Comparison of ENCODE assay signal across 15 cellular contexts in genomic region chr9:85224729-85225128, GRCh38.
DNase-seq lines count a peak whose midpoint lies in the region; FAIRE-seq and TF ChIP-seq lines count a peak whose summit lies in the region.
"Had no signal": no experiment of that assay in that cellular context is flagged by ENCODE, and none has a peak within 500 bp of the region (broad histone marks: within the 10 kb centered on the region; RNA-seq: fewer than 3 reads in every experiment).

No MANE protein-coding gene starts in this region.

- no peaks in the 10 kb centered on the region for H3K27me3 Mint-ChIP-seq in endothelial cell (ENCODE audit: unreplicated experiment)
- H3K27me3 Mint-ChIP-seq: activated B cell treated with CpG ODN at 0.5 μM for 24 hours, memory B cell had no signal

- H3K27me3 ChIP-seq in BJ (ENCODE audit: control insufficient read depth, insufficient read depth, low read length) (no peaks in the 10 kb centered on the region), H7 (ENCODE audit: control insufficient read depth, insufficient read depth, low read length) (no peaks in the 10 kb centered on the region)
- H3K27me3 ChIP-seq: ovary had no signal

- H3K4me1 Mint-ChIP-seq in endothelial cell (ENCODE audit: unreplicated experiment) = no peaks in the 10 kb centered on the region
- H3K4me1 Mint-ChIP-seq: activated B cell treated with CpG ODN at 0.5 μM for 24 hours; memory B cell; stimulated activated effector memory CD8-positive, alpha-beta T cell treated with anti-CD3 and anti-CD28 coated beads, Interleukin-12 subunit alpha, Interleukin-12 subunit beta, amount 100 ng/mL, for 72 hours had no signal

- H3K27ac Mint-ChIP-seq in endothelial cell (ENCODE audit: unreplicated experiment) = no peak overlapping the region
- H3K27ac Mint-ChIP-seq: activated B cell treated with CpG ODN at 0.5 μM for 24 hours; memory B cell; stimulated activated effector memory CD8-positive, alpha-beta T cell treated with anti-CD3 and anti-CD28 coated beads, Interleukin-12 subunit alpha, Interleukin-12 subunit beta, amount 100 ng/mL, for 72 hours had no signal

- H3K36me3 Mint-ChIP-seq in endothelial cell (ENCODE audit: low read depth, unreplicated experiment) = no peaks in the 10 kb centered on the region
- H3K36me3 Mint-ChIP-seq: memory B cell; stimulated activated effector memory CD8-positive, alpha-beta T cell treated with anti-CD3 and anti-CD28 coated beads, Interleukin-12 subunit alpha, Interleukin-12 subunit beta, amount 100 ng/mL, for 72 hours had no signal

- no peaks in the 10 kb centered on the region for H3K9me3 Mint-ChIP-seq in endothelial cell (ENCODE audit: unreplicated experiment)
- H3K9me3 Mint-ChIP-seq: activated B cell treated with CpG ODN at 0.5 μM for 24 hours; memory B cell; stimulated activated effector memory CD8-positive, alpha-beta T cell treated with anti-CD3 and anti-CD28 coated beads, Interleukin-12 subunit alpha, Interleukin-12 subunit beta, amount 100 ng/mL, for 72 hours had no signal

- POLR2A ChIA-PET in BJ (lab: Charles Lee) = no interaction called here

- H3K4me3 ChIP-seq in BJ (ENCODE audit: low read depth, low read length) = no peak overlapping the region
- H3K4me3 ChIP-seq in epithelial cell of proximal tubule (ENCODE audit: low read depth, low read length) = no peak overlapping the region
- H3K4me3 ChIP-seq in H7 (ENCODE audit: insufficient read depth, low read depth, low read length) = no peak overlapping the region
- H3K4me3 ChIP-seq: ovary had no signal

- CTCF ChIA-PET in BJ (lab: Yijun Ruan, JAX) = no interaction called here

- H3K4me3 Mint-ChIP-seq in endothelial cell (ENCODE audit: unreplicated experiment) = no peak overlapping the region
- H3K4me3 Mint-ChIP-seq: activated B cell treated with CpG ODN at 0.5 μM for 24 hours; memory B cell; stimulated activated effector memory CD8-positive, alpha-beta T cell treated with anti-CD3 and anti-CD28 coated beads, Interleukin-12 subunit alpha, Interleukin-12 subunit beta, amount 100 ng/mL, for 72 hours had no signal

- DNase-seq in BJ (ENCODE audit: low read depth) = peak; percentile 58
- DNase-seq in RCC 7860 (ENCODE audit: low spot score) = peak; percentile 50
- DNase-seq in epithelial cell of proximal tubule (ENCODE audit: low read depth) = peak; percentile 78
- DNase-seq in renal cortical epithelial cell (ENCODE audit: low read depth) = peak; percentile 97
- DNase-seq in RPMI8226 = no peak
- DNase-seq in H7 = no peak
- no peak for DNase-seq in activated CD4-positive, alpha-beta T cell treated with anti-CD3 and anti-CD28 coated beads for 4 hours
- no peak for DNase-seq in endothelial cell (ENCODE audit: low spot score)
- DNase-seq: activated B cell treated with CpG ODN at 0.5 μM for 24 hours; effector CD4-positive, alpha-beta T cell; NCI-H187; ovary; stimulated activated CD4-positive, alpha-beta T cell treated with anti-CD3 and anti-CD28 coated beads, Interleukin-2, amount 100 ng/mL, for 48 hours had no signal

- peak; percentile 87 for FAIRE-seq in RCC 7860 (lab: Jason Lieb, UNC)

- TF ChIP-seq CTCF in BJ (IDR thresholded peaks at IDR 0.05; ENCODE audit: insufficient read depth, low read depth, low read length) = no peak
- TF ChIP-seq CTCF in epithelial cell of proximal tubule (conservative IDR thresholded peaks at IDR 0.05; ENCODE audit: low read depth, low read length) = no peak
- no peak for TF ChIP-seq CTCF in endothelial cell (IDR thresholded peaks at IDR 0.05; ENCODE audit: unreplicated experiment)

- H3K36me3 ChIP-seq in BJ (ENCODE audit: control insufficient read depth, insufficient read depth, low read length) (no peaks in the 10 kb centered on the region), H7 (replicated peaks; ENCODE audit: control insufficient read depth, insufficient read depth, low read length) (no peaks in the 10 kb centered on the region)
- H3K36me3 ChIP-seq: ovary had no signal

Comparison
In these comparisons a context has a peak if more than half of its experiments do, and no peak if none do; other contexts are left out.
1. DNase-seq: peak in BJ (single experiment), RCC 7860 (single experiment), epithelial cell of proximal tubule (single experiment) and renal cortical epithelial cell (single experiment); none in RPMI8226 (single experiment), H7 (single experiment), activated CD4-positive, alpha-beta T cell treated with anti-CD3 and anti-CD28 coated beads for 4 hours (0 of 2) and endothelial cell (single experiment).